In genomic region chr10:102597131-102597891, GRCh38 we compare ENCODE assay signal across 12 cellular contexts. TPM values are rescaled to one million over a fixed set of nuclear protein-coding genes. Genes with fewer than 3 reads are reported as not detected.
DNase-seq lines count a peak whose midpoint lies in the region; ATAC-seq and TF ChIP-seq lines count a peak whose summit lies in the region.
"Had no signal": no experiment of that assay in that cellular context is flagged by ENCODE, and none has a peak within 500 bp of the region (broad histone marks: within the 10 kb centered on the region; RNA-seq: fewer than 3 reads in every experiment).

No MANE protein-coding gene starts in this region.

- no peak overlapping the region for H3K4me3 Mint-ChIP-seq in brain
- H3K4me3 Mint-ChIP-seq: activated T-cell treated with anti-CD3 and anti-CD28 coated beads, Interleukin-2, amount 50 U/mL, for 24 hours; CD4-positive, CD25-positive, alpha-beta regulatory T cell; memory B cell had no signal

- no peak for TF ChIP-seq POLR2A in heart left ventricle (IDR thresholded peaks at IDR 0.05)
- TF ChIP-seq POLR2A in upper lobe of left lung (IDR thresholded peaks at IDR 0.05) = no peak

- H3K4me1 ChIP-seq in heart left ventricle (peaks cover 16 to 71% (median 59%) of the 10 kb centered on the region in 12 donors), osteoblast (ENCODE audit: insufficient read depth, low read length) (peaks cover 47% of the 10 kb centered on the region), upper lobe of left lung (peaks cover 53 to 63% (median 55%) of the 10 kb centered on the region in 4 donors)

- H3K4me1 Mint-ChIP-seq in brain = peaks cover 11% of the 10 kb centered on the region
- H3K4me1 Mint-ChIP-seq: CD4-positive, CD25-positive, alpha-beta regulatory T cell; memory B cell had no signal

- peaks cover 4% of the 10 kb centered on the region for H3K79me2 ChIP-seq in osteoblast (ENCODE audit: insufficient read depth, low read length)

- peak overlapping the region in 3 of 5 experiments; percentile 23 to 83 (median 82) for H3K27ac Mint-ChIP-seq in brain
- H3K27ac Mint-ChIP-seq: activated T-cell treated with anti-CD3 and anti-CD28 coated beads, Interleukin-2, amount 50 U/mL, for 24 hours; memory B cell had no signal

- no peak for TF ChIP-seq EP300 in upper lobe of left lung (IDR thresholded peaks at IDR 0.05)

- H4K20me1 ChIP-seq in osteoblast (ENCODE audit: insufficient read depth, low read length) = no peaks in the 10 kb centered on the region

- ATAC-seq in heart left ventricle (peak; percentile 10 to 68 (median 64)), upper lobe of left lung (ENCODE audit: low FRiP score in 2 of 2) (peak in 1 of 2 donors; percentile 17), GM21390 (IDR thresholded peaks at IDR 0.05; ENCODE audit: unreplicated experiment) (no peak)

- H3K4me2 ChIP-seq in osteoblast (ENCODE audit: insufficient read depth, low read length) = no peak overlapping the region

- no peak for TF ChIP-seq CTCF in brain (conservative IDR thresholded peaks at IDR 0.05)
- no peak for TF ChIP-seq CTCF in heart left ventricle (IDR thresholded peaks at IDR 0.05)
- no peak for TF ChIP-seq CTCF in osteoblast (IDR thresholded peaks at IDR 0.05; ENCODE audit: extremely low read depth, low read depth, low read length)
- no peak for TF ChIP-seq CTCF in upper lobe of left lung (IDR thresholded peaks at IDR 0.05)
- TF ChIP-seq CTCF in coronary artery (IDR thresholded peaks at IDR 0.05) = no peak

- H3K36me3 ChIP-seq in heart left ventricle (peaks cover 0 to 78% (median 17%) of the 10 kb centered on the region in 9 donors), osteoblast (ENCODE audit: insufficient read depth, low read length) (no peaks in the 10 kb centered on the region), upper lobe of left lung (peaks cover 0 to 27% (median 15%) of the 10 kb centered on the region in 4 donors)

- peaks cover 31% of the 10 kb centered on the region for H3K36me3 Mint-ChIP-seq in brain

- no peaks in the 10 kb centered on the region for H3K9me3 Mint-ChIP-seq in brain
- H3K9me3 Mint-ChIP-seq: activated T-cell treated with anti-CD3 and anti-CD28 coated beads, Interleukin-2, amount 50 U/mL, for 24 hours; CD4-positive, CD25-positive, alpha-beta regulatory T cell; memory B cell had no signal

- H3K4me3 ChIP-seq in heart left ventricle (peak overlapping the region in 1 of 12 donors; percentile 21), osteoblast (ENCODE audit: insufficient read depth, low read length) (no peak overlapping the region), upper lobe of left lung (no peak overlapping the region), coronary artery (no peak overlapping the region)
- H3K4me3 ChIP-seq: tibial artery had no signal

- H3K27ac ChIP-seq in heart left ventricle (peak overlapping the region; percentile 38 to 90 (median 76)), osteoblast (ENCODE audit: low read depth, low read length) (peak overlapping the region; percentile 21), upper lobe of left lung (peak overlapping the region; percentile 46 to 82 (median 60)), coronary artery (peak overlapping the region in 1 of 2 donors; percentile 70)
- H3K27ac ChIP-seq: tibial artery had no signal

- peak overlapping the region; percentile 44 for H2AFZ ChIP-seq in osteoblast (ENCODE audit: low read length)

- WGBS in heart left ventricle, 4 donors = 27 to 62% (median 49%) methylated on average over 15 of the region's 15 CpGs
- 44 to 53% methylated on average over 7 to 15 of the region's 15 CpGs for WGBS in upper lobe of left lung, 2 donors

- H3K27me3 ChIP-seq in heart left ventricle = no peaks in the 10 kb centered on the region
- H3K27me3 ChIP-seq in osteoblast (ENCODE audit: insufficient read depth, low read length) = no peaks in the 10 kb centered on the region
- H3K27me3 ChIP-seq in upper lobe of left lung = no peaks in the 10 kb centered on the region
- H3K27me3 ChIP-seq: tibial artery had no signal

- no peaks in the 10 kb centered on the region for H3K27me3 Mint-ChIP-seq in brain
- H3K27me3 Mint-ChIP-seq: activated T-cell treated with anti-CD3 and anti-CD28 coated beads, Interleukin-2, amount 50 U/mL, for 24 hours; CD4-positive, CD25-positive, alpha-beta regulatory T cell; memory B cell had no signal

- H3K9me3 ChIP-seq in heart left ventricle = no peaks in the 10 kb centered on the region
- H3K9me3 ChIP-seq in osteoblast (ENCODE audit: low read depth, low read length) = no peaks in the 10 kb centered on the region
- H3K9me3 ChIP-seq in upper lobe of left lung = no peaks in the 10 kb centered on the region
- H3K9me3 ChIP-seq: tibial artery had no signal

- DNase-seq in heart left ventricle = peak in 4 of 5 donors; percentile 53 to 66 (median 56)
- no peak for DNase-seq in osteoblast (ENCODE audit: insufficient read length, low spot score, missing footprints)
- no peak for DNase-seq in upper lobe of left lung
- DNase-seq in activated T-cell treated with anti-CD3 and anti-CD28 coated beads for 4 hours = no peak
- DNase-seq in coronary artery (ENCODE audit: low spot score) = no peak
- DNase-seq in NCI-H524 treated with DMSO at 0.1 percent for 48 hours (lab: John Stamatoyannopoulos, UW) = no peak
- DNase-seq: activated T-cell treated with anti-CD3 and anti-CD28 coated beads, Interleukin-2, amount 50 U/mL, for 24 hours had no signal

- intact Hi-C loops in heart left ventricle (cut with DNase I) = loop anchor here in 4 of 10 donors (2.0 to 5.0 kb wide), 3 partner anchors 45 to 95 kb away; partner anchors contain the start of genes TRIM8 (in 4 of the 4), ACTR1A (in 1 of the 4) and SUFU (in 1 of the 4)

RNA-seq across cellular contexts. Expression of gene TRIM8, which starts 47.0 kb away (rescaled TPM):
- 97.4 TPM for polyA plus RNA-seq in brain (ENCODE audit: insufficient read depth, low read depth, low replicate concordance)
- 100 to 1,000 TPM in 6 of 9 donors, 10 to 100 TPM in 3; 91.5 to 225 (median 107) TPM for total RNA-seq in heart left ventricle
- polyA plus RNA-seq in heart left ventricle = 10 to 100 TPM; 38.9 to 94.6 TPM
- 107 and 126 TPM in 2 replicates for total RNA-seq in osteoblast
- 100 to 1,000 TPM; 162 to 279 (median 177) TPM for total RNA-seq in upper lobe of left lung

Comparison
In these comparisons a context has a peak if more than half of its experiments do, and no peak if none do; other contexts are left out.
1. DNase-seq: peak in heart left ventricle (4 of 5); none in osteoblast (single experiment), upper lobe of left lung (0 of 2), activated T-cell treated with anti-CD3 and anti-CD28 coated beads for 4 hours (single experiment), coronary artery (single experiment) and NCI-H524 treated with DMSO at 0.1 percent for 48 hours (single experiment).